ENCODE assay signal across 1 cellular context in the genomic region with DNA sequence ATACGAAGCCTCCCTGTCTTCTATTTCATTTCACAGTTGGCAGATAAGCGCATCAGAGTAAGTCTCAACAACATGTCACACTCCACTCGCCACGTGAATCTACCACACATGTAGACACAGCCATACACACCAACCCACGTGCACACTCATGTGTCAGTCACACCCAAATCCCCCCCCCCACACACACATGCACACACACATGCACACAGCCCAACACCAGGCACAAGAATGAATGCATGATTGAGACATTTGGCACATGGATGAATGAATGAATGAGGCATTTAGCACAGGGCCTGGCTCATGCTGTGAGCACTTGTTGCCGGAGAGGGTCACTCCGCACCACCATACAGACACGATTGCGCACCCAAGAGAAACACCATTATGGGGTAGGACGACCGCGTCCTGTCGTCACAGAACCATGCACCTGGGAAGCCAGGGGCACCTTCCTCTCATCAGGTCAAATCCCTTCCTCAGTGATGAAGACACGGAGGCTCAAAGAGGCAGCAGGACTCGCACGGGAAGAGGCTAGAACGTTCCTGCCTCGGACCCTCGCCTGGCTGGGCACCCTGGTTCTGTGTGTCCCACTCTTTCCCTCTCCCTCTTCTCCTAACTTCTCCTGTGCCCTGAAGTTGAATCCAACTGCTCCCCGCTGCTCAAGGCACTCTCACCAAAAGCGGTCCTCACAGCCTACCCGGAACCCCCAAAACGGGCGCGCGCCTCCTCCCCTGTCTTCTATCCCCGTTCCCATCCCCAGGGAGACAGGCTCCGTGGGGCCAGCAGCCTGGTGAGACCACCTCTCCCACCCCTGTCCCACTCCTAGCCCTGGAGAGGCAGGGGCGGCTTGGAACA.
TF ChIP-seq lines count a peak whose summit lies in the region.

No MANE protein-coding gene starts in this region.

TF ChIP-seq in HepG2, 621 proteins besides CTCF, POLR2A, EP300 and RAD21:
- TF ChIP-seq XRCC5 (optimal IDR thresholded peaks at IDR 0.05; ENCODE audit: low read length): no peak
- TF ChIP-seq, protein P1, sequence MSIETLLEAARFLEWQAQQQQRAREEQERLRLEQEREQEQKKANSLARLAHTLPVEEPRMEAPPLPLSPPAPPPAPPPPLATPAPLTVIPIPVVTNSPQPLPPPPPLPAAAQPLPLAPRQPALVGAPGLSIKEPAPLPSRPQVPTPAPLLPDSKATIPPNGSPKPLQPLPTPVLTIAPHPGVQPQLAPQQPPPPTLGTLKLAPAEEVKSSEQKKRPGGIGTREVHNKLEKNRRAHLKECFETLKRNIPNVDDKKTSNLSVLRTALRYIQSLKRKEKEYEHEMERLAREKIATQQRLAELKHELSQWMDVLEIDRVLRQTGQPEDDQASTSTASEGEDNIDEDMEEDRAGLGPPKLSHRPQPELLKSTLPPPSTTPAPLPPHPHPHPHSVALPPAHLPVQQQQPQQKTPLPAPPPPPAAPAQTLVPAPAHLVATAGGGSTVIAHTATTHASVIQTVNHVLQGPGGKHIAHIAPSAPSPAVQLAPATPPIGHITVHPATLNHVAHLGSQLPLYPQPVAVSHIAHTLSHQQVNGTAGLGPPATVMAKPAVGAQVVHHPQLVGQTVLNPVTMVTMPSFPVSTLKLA (IDR thresholded peaks at IDR 0.05): peak; percentile 91
